Comparison of ENCODE assay signal across 19 cellular contexts in genomic region chr3:89522168-89522567, GRCh38.
DNase-seq lines count a peak whose midpoint lies in the region; FAIRE-seq and TF ChIP-seq lines count a peak whose summit lies in the region.
"Had no signal": no experiment of that assay in that cellular context is flagged by ENCODE, and none has a peak within 500 bp of the region (broad histone marks: within the 10 kb centered on the region; RNA-seq: fewer than 3 reads in every experiment).

No MANE protein-coding gene starts in this region.

- no peaks in the 10 kb centered on the region for H3K9me3 Mint-ChIP-seq in Calu3 (ENCODE audit: low read depth, unreplicated experiment)
- H3K9me3 Mint-ChIP-seq: GM23338 had no signal

- no peaks in the 10 kb centered on the region for H3K27me3 ChIP-seq in ACC112 (ENCODE audit: insufficient read depth, low read length)
- H3K27me3 ChIP-seq in small intestine (ENCODE audit: control insufficient read depth in 2 of 2, insufficient read depth in 2 of 2, low read length in 2 of 2): no peaks in the 10 kb centered on the region
- H3K27me3 ChIP-seq in thyroid gland: no peaks in the 10 kb centered on the region
- H3K27me3 ChIP-seq: BLaER1 treated with 17β-estradiol and CSF1 and Interleukin-3, amounts not matched to agents 10 nM and 100 nM had no signal

- H3K4me3 ChIP-seq in ACC112 (ENCODE audit: low read depth, low read length) (no peak overlapping the region), choroid plexus epithelial cell (ENCODE audit: low read depth, low read length) (no peak overlapping the region), small intestine (ENCODE audit: low read depth in 1 of 2, low read length in 2 of 2) (no peak overlapping the region), thyroid gland (replicated peaks in 1 of 3) (no peak overlapping the region)
- H3K4me3 ChIP-seq: BLaER1 treated with 17β-estradiol and CSF1 and Interleukin-3, amounts not matched to agents 10 nM and 100 nM; GM23338 had no signal

- no peaks in the 10 kb centered on the region for H3K79me2 ChIP-seq in ACC112 (ENCODE audit: control insufficient read depth, insufficient read depth, low read length, unreplicated experiment)

- H3K9me3 ChIP-seq in small intestine (ENCODE audit: control insufficient read depth, low read depth) (no peaks in the 10 kb centered on the region), thyroid gland (no peaks in the 10 kb centered on the region)
- H3K9me3 ChIP-seq: BLaER1 treated with 17β-estradiol and CSF1 and Interleukin-3, amounts not matched to agents 10 nM and 100 nM had no signal

- peak; percentile 53 for FAIRE-seq in small intestine (lab: Jason Lieb, UNC)
- FAIRE-seq: D721Med, GM12892 had no signal

- no peak overlapping the region for H3K27ac Mint-ChIP-seq in Calu3 (ENCODE audit: unreplicated experiment)
- H3K27ac Mint-ChIP-seq: B cell; CD8-positive, alpha-beta T cell; GM23338; HFFc6; IgD-negative memory B cell had no signal

- H3K4me1 ChIP-seq in ACC112 (ENCODE audit: control insufficient read depth, insufficient read depth, low read length, unreplicated experiment): peaks cover 11% of the 10 kb centered on the region
- H3K4me1 ChIP-seq in small intestine (ENCODE audit: control insufficient read depth in 2 of 2, insufficient read depth in 1 of 2, low read depth in 1 of 2, low read length in 1 of 2): no peaks in the 10 kb centered on the region
- H3K4me1 ChIP-seq in thyroid gland: peaks cover 0 to 3% of the 10 kb centered on the region in 2 donors
- H3K4me1 ChIP-seq: BLaER1 treated with 17β-estradiol and CSF1 and Interleukin-3, amounts not matched to agents 10 nM and 100 nM had no signal

- no TSS peak for BruUV-seq in Calu3 (replicated peaks; lab: Mats Ljungman, UMichigan)

- 86 to 97% (median 88%) methylated on average over 2 of the region's 2 CpGs for WGBS in small intestine, 3 donors
- WGBS in thyroid gland, 2 donors: 89 to 98% methylated on average over 2 of the region's 2 CpGs

- no peak for TF ChIP-seq POLR2A in thyroid gland (IDR thresholded peaks at IDR 0.05)

- no peaks in the 10 kb centered on the region for H3K36me3 Mint-ChIP-seq in Calu3 (ENCODE audit: insufficient read depth, unreplicated experiment)
- H3K36me3 Mint-ChIP-seq: CD8-positive, alpha-beta T cell; IgD-negative memory B cell had no signal

- H3K4me3 Mint-ChIP-seq in Calu3 (ENCODE audit: low read depth, unreplicated experiment): no peak overlapping the region
- H3K4me3 Mint-ChIP-seq: B cell; CD8-positive, alpha-beta T cell; GM23338; HFFc6; IgD-negative memory B cell had no signal

- H2AFZ ChIP-seq in ACC112 (ENCODE audit: low read length, unreplicated experiment): no peak overlapping the region
- H2AFZ ChIP-seq: GM23338 had no signal

- peaks cover 11% of the 10 kb centered on the region for H3K4me1 Mint-ChIP-seq in Calu3 (ENCODE audit: low read depth, unreplicated experiment)
- H3K4me1 Mint-ChIP-seq: B cell, IgD-negative memory B cell had no signal

- peak; percentile 13 for DNase-seq in choroid plexus epithelial cell (ENCODE audit: low read depth)
- DNase-seq in fibroblast of peridontal ligament (ENCODE audit: extremely low read depth): peak; percentile 3
- DNase-seq in small intestine: no peak
- no peak for DNase-seq in Calu3
- no peak for DNase-seq in thyroid gland
- no peak for DNase-seq in stimulated activated CD4-positive, alpha-beta T cell treated with anti-CD3 and anti-CD28 coated beads, Interleukin-2, amount 100 ng/mL, for 48 hours
- DNase-seq: 8988T; CD8-positive, alpha-beta T cell; GDM1; H7; HFFc6 had no signal

- H3K27ac ChIP-seq in ACC112 (ENCODE audit: low read depth, low read length) (peak overlapping the region; percentile 74), small intestine (ENCODE audit: low read depth in 1 of 2, low read length in 1 of 2) (no peak overlapping the region), thyroid gland (no peak overlapping the region)
- H3K27ac ChIP-seq: BLaER1 treated with 17β-estradiol and CSF1 and Interleukin-3, amounts not matched to agents 10 nM and 100 nM; HL-60 had no signal

- H3K27me3 Mint-ChIP-seq in Calu3 (ENCODE audit: unreplicated experiment): no peaks in the 10 kb centered on the region
- H3K27me3 Mint-ChIP-seq: B cell, IgD-negative memory B cell had no signal

- intact Hi-C loops in Calu3 (cut with micrococcal nuclease; ENCODE audit: unreplicated experiment): no loop called here
- intact Hi-C loops in thyroid gland (cut with DNase I): no loop called here

- CTCF ChIA-PET in Calu3 (lab: Charles Lee): no interaction called here

- TF ChIP-seq CTCF in choroid plexus epithelial cell (conservative IDR thresholded peaks at IDR 0.05; ENCODE audit: low read depth, low read length) (no peak), Calu3 (IDR thresholded peaks at IDR 0.05; ENCODE audit: unreplicated experiment) (no peak), thyroid gland (IDR thresholded peaks at IDR 0.05) (no peak)

- H3K36me3 ChIP-seq in ACC112 (ENCODE audit: insufficient read depth, low read length) (no peaks in the 10 kb centered on the region), small intestine (ENCODE audit: control insufficient read depth in 2 of 2, insufficient read depth in 2 of 2, low read length in 2 of 2) (no peaks in the 10 kb centered on the region), thyroid gland (no peaks in the 10 kb centered on the region)
- H3K36me3 ChIP-seq: BLaER1 treated with 17β-estradiol and CSF1 and Interleukin-3, amounts not matched to agents 10 nM and 100 nM had no signal

Comparison
In these comparisons a context has a peak if more than half of its experiments do, and no peak if none do; other contexts are left out.
1. DNase-seq: peak in choroid plexus epithelial cell (single experiment) and fibroblast of peridontal ligament (single experiment); none in small intestine (single experiment), Calu3 (single experiment), thyroid gland (0 of 2) and stimulated activated CD4-positive, alpha-beta T cell treated with anti-CD3 and anti-CD28 coated beads, Interleukin-2, amount 100 ng/mL, for 48 hours (0 of 2).